ENCODE assay signal across 31 cellular contexts in genomic region chr20:58264271-58264670, GRCh38. TPM values are rescaled to one million over a fixed set of nuclear protein-coding genes. Genes with fewer than 3 reads are reported as not detected.
A peak's percentile ranks its signal among the peaks of the same experiment; 100 is the strongest.
DNase-seq lines count a peak whose midpoint lies in the region; ATAC-seq, FAIRE-seq and TF ChIP-seq lines count a peak whose summit lies in the region.
"Had no signal": no experiment of that assay in that cellular context is flagged by ENCODE, and none has a peak within 500 bp of the region (broad histone marks: within the 10 kb centered on the region; RNA-seq: fewer than 3 reads in every experiment).

No MANE protein-coding gene starts in this region.

- no peaks in the 10 kb centered on the region for H3K9me2 ChIP-seq in PC-3 (replicated peaks; ENCODE audit: low read length)

- intact Hi-C loops in PC-3 (cut with micrococcal nuclease) = no loop called here
- intact Hi-C loops in left colon (cut with DNase I, micrococcal nuclease) = no loop called here
- intact Hi-C loops in kidney (cut with DNase I) = no loop called here

- POLR2A ChIA-PET in PC-3 (lab: Charles Lee; ENCODE audit: unreplicated experiment) = no interaction called here

- TF ChIP-seq CTCF in PC-3 (conservative IDR thresholded peaks at IDR 0.05; ENCODE audit: low read depth, low read length) (no peak), kidney (IDR thresholded peaks at IDR 0.05; ENCODE audit: borderline replicate concordance, extremely low read depth, insufficient read depth) (no peak)

- no peak for FAIRE-seq in kidney (lab: Jason Lieb, UNC)
- FAIRE-seq: GM18507 had no signal

- no peaks in the 10 kb centered on the region for H3K79me2 ChIP-seq in PC-3 (ENCODE audit: low read length)

- H3K27me3 ChIP-seq in PC-3 (ENCODE audit: low read length) = no peaks in the 10 kb centered on the region
- H3K27me3 ChIP-seq: MG63, Peyer's patch, SJCRH30 had no signal

- H3K36me3 ChIP-seq in PC-3 (ENCODE audit: low read depth, low read length) (peaks cover 2% of the 10 kb centered on the region; the same call in 1 of the 2 replicates), kidney (ENCODE audit: control insufficient read depth in 1 of 2, insufficient read depth in 2 of 2, low read length in 2 of 2) (peaks cover 8 to 36% of the 10 kb centered on the region in 2 donors)

- H3F3A ChIP-seq in PC-3 (ENCODE audit: low read length, unreplicated experiment) = no peaks in the 10 kb centered on the region

- H2AFZ ChIP-seq in PC-3 (ENCODE audit: low read length) = no peak overlapping the region
- H2AFZ ChIP-seq: GM23248 had no signal

- H3K9ac ChIP-seq in PC-3 (ENCODE audit: low read length) (no peak overlapping the region), kidney (ENCODE audit: low read length in 2 of 2) (no peak overlapping the region)
- H3K9ac ChIP-seq: GM23248 had no signal

- H3K9me3 ChIP-seq in PC-3 (ENCODE audit: low read length) = no peaks in the 10 kb centered on the region
- H3K9me3 ChIP-seq in kidney (ENCODE audit: control insufficient read depth in 1 of 2, low read length in 2 of 2) = no peaks in the 10 kb centered on the region
- H3K9me3 ChIP-seq: MG63, Peyer's patch, SJCRH30 had no signal

- H3K4me2 ChIP-seq in PC-3 (ENCODE audit: low read length) = no peak overlapping the region

- H3K4me1 ChIP-seq in PC-3 (ENCODE audit: insufficient read depth, low read length) = peaks cover 25% of the 10 kb centered on the region
- peaks cover 0 to 2% of the 10 kb centered on the region in 2 donors for H3K4me1 ChIP-seq in kidney (ENCODE audit: control insufficient read depth in 1 of 2, insufficient read depth in 1 of 2, low read depth in 1 of 2, low read length in 2 of 2)
- H3K4me1 ChIP-seq: SJCRH30 had no signal

- CTCF ChIA-PET in PC-3 (lab: Charles Lee) = no interaction called here

- DNase-seq in PC-3 = peak; percentile 42
- DNase-seq in SW480 (ENCODE audit: low spot score) = peak; percentile 85
- no peak for DNase-seq in left colon
- no peak for DNase-seq in stimulated activated CD4-positive, alpha-beta T cell treated with anti-CD3 and anti-CD28 coated beads, Interleukin-12 subunit alpha, Interleukin-12 subunit beta, amount 100 ng/mL, for 4 hours
- no peak for DNase-seq in kidney
- DNase-seq: C1 segment of cervical spinal cord; CD4-positive, alpha-beta memory T cell; COR-L47; DMS53; GM23248; H7; KBM-7; MG63; NCI-H1105 treated with DMSO at 0.1 percent for 48 hours; NCI-H146; NCI-H2029 treated with DMSO at 0.1 percent for 48 hours; NCI-H446 treated with DMSO at 0.1 percent for 48 hours; NCI-H526; NCI-H82; NK-92 treated with Interleukin-12 subunit alpha and Interleukin-12 subunit beta, amount 100 ng/mL, for 24 hours; SJCRH30 had no signal

- no peak overlapping the region for H3K4me3 ChIP-seq in PC-3 (ENCODE audit: low read length)
- no peak overlapping the region for H3K4me3 ChIP-seq in kidney (ENCODE audit: low read length in 2 of 2)
- H3K4me3 ChIP-seq: GM23248, MG63, Peyer's patch, SJCRH30 had no signal

- ATAC-seq in PC-3 (peak; percentile 90), left colon (peak; percentile 84), GM19324 (IDR thresholded peaks at IDR 0.05; ENCODE audit: low FRiP score, unreplicated experiment) (no peak), HG02571 (IDR thresholded peaks at IDR 0.05; ENCODE audit: unreplicated experiment) (no peak)
- ATAC-seq: Right ventricle myocardium inferior, SK-N-SH treated with all-trans-retinoic acid at 6 μM for 48 hours had no signal

- H3K27ac ChIP-seq in PC-3 (ENCODE audit: low read length) = no peak overlapping the region
- no peak overlapping the region for H3K27ac ChIP-seq in kidney (ENCODE audit: low read depth in 2 of 2, low read length in 2 of 2)
- H3K27ac ChIP-seq: GM23248, Peyer's patch, SJCRH30 had no signal

- H4K20me1 ChIP-seq in PC-3 (ENCODE audit: low read length) = no peaks in the 10 kb centered on the region

- BruUV-seq in PC-3 (replicated peaks; lab: Mats Ljungman, UMichigan) = no TSS peak

RNA-seq across cellular contexts. Expression of gene ANKRD60, which starts 35.8 kb away (rescaled TPM):
- not detected in 2 replicates for total RNA-seq in PC-3 (2014; rRNA removed)
- not detected for total RNA-seq in left colon
- not detected for total RNA-seq in kidney
- not detected for polyA plus RNA-seq in kidney (ENCODE audit: insufficient read depth, low read depth, low replicate concordance)
- total RNA-seq: A673; CD4-positive, alpha-beta memory T cell; Daoy; G401; GM23248; H7; LHCN-M2; Peyer's patch; Right ventricle myocardium inferior; SJCRH30 had no signal
- polyA plus RNA-seq: CD4-positive, alpha-beta memory T cell; GM23248 had no signal

RNA-seq across cellular contexts. Expression of gene RAB22A, which starts 45.2 kb away (rescaled TPM):
- total RNA-seq in PC-3 (2014; rRNA removed) (47.4 and 55.0 TPM in 2 replicates), left colon (10 to 100 TPM; 22.4 to 27.4 TPM), kidney (20.7 TPM)
- 7.0 TPM for polyA plus RNA-seq in kidney (ENCODE audit: insufficient read depth, low read depth, low replicate concordance)

Comparison
In these comparisons a context has a peak if more than half of its experiments do, and no peak if none do; other contexts are left out.
1. ATAC-seq: peak in PC-3 (single experiment) and left colon (single experiment); none in GM19324 (single experiment) and HG02571 (single experiment).
2. DNase-seq: peak in PC-3 (single experiment) and SW480 (single experiment); none in left colon (0 of 2), stimulated activated CD4-positive, alpha-beta T cell treated with anti-CD3 and anti-CD28 coated beads, Interleukin-12 subunit alpha, Interleukin-12 subunit beta, amount 100 ng/mL, for 4 hours (single experiment) and kidney (single experiment).